Comparison of ENCODE assay signal across 1 cellular context in the genomic region with DNA sequence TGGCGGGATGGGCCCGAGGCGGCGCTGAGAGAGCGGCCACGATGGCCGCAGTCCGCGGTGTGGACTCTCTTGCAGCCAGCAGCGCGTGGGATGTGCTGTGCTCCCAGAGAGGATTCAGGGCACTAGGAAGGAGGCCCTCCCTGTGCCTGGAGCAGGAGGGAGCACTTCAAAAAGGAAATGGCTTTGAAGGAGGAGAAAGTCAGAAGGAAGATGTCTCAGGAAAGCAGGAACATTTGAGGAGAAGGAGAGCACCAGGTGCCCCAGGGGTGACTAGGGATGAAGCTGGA.
A peak's percentile ranks its signal among the peaks of the same experiment; 100 is the strongest.
TF ChIP-seq lines count a peak whose summit lies in the region.

No MANE protein-coding gene starts in this region.

TF ChIP-seq in H1, 55 proteins besides CTCF, POLR2A, EP300 and RAD21:
- TF ChIP-seq SUZ12 (IDR thresholded peaks at IDR 0.05; ENCODE audit: low read length) (peak; percentile 44; the same call in 1 of the 2 replicates), TAF1 (IDR thresholded peaks at IDR 0.05; ENCODE audit: low read depth, low read length) (no peak)
